Comparison of ENCODE assay signal across 29 cellular contexts in genomic region chr5:80725446-80725845, GRCh38.
"Had no signal": no experiment of that assay in that cellular context is flagged by ENCODE, and none has a peak within 500 bp of the region (broad histone marks: within the 10 kb centered on the region; RNA-seq: fewer than 3 reads in every experiment).

No MANE protein-coding gene starts in this region.

- H3K4me1 Mint-ChIP-seq: endodermal cell had no signal

- H3K27ac Mint-ChIP-seq: dendritic cell treated with granulocyte-macrophage colony-stimulating factor and Interleukin-4, amounts not matched to agents 40 ng/mL and 50 ng/mL, for 4 days; effector memory CD8-positive, alpha-beta T cell; endodermal cell had no signal

- H3K27me3 Mint-ChIP-seq: dendritic cell treated with granulocyte-macrophage colony-stimulating factor and Interleukin-4, amounts not matched to agents 40 ng/mL and 50 ng/mL, for 4 days; effector memory CD8-positive, alpha-beta T cell had no signal

- H3K4me1 ChIP-seq: colonic mucosa, esophagus muscularis mucosa, esophagus squamous epithelium, foreskin keratinocyte, gastrocnemius medialis, gastroesophageal sphincter, heart left ventricle, heart right ventricle had no signal

- FAIRE-seq: colon, endometrium, endothelial cell of umbilical vein, frontal cortex had no signal

- H3K4me3 Mint-ChIP-seq: dendritic cell treated with granulocyte-macrophage colony-stimulating factor and Interleukin-4, amounts not matched to agents 40 ng/mL and 50 ng/mL, for 4 days; effector memory CD8-positive, alpha-beta T cell; endodermal cell had no signal

- H3K36me3 ChIP-seq: colonic mucosa had no signal

- H3K9me3 Mint-ChIP-seq: effector memory CD8-positive, alpha-beta T cell had no signal

- H3K27ac ChIP-seq: colonic mucosa, coronary artery, dorsolateral prefrontal cortex, epithelial cell of prostate, esophagus muscularis mucosa, esophagus squamous epithelium, foreskin keratinocyte, gastrocnemius medialis, gastroesophageal sphincter, heart left ventricle, heart right ventricle had no signal

- ATAC-seq: effector memory CD8-positive, alpha-beta T cell; esophagus mucosa; foreskin keratinocyte; gastrocnemius medialis; gastroesophageal sphincter; heart left ventricle; heart right ventricle had no signal

- H3K9me3 ChIP-seq: colonic mucosa, esophagus muscularis mucosa, esophagus squamous epithelium, gastrocnemius medialis, gastroesophageal sphincter had no signal

- H3K27me3 ChIP-seq: colonic mucosa, dorsolateral prefrontal cortex, esophagus muscularis mucosa, esophagus squamous epithelium, foreskin keratinocyte, gastrocnemius medialis, gastroesophageal sphincter, heart left ventricle, heart right ventricle had no signal

- DNase-seq: colonic mucosa; cortex of kidney; dermis blood vessel endothelial cell; dorsolateral prefrontal cortex; effector CD4-positive, alpha-beta T cell; effector CD8-positive, alpha-beta T cell; effector memory CD4-positive, alpha-beta T cell; effector memory CD8-positive, alpha-beta T cell; endodermal cell; erythroblast; esophagus squamous epithelium; foreskin fibroblast; foreskin keratinocyte; foreskin melanocyte; gastrocnemius medialis; glutamatergic neuron; head of caudate nucleus; heart left ventricle; heart right ventricle had no signal

- H3K4me3 ChIP-seq: colonic mucosa, coronary artery, dorsolateral prefrontal cortex, esophagus muscularis mucosa, esophagus squamous epithelium, gastrocnemius medialis, gastroesophageal sphincter, heart left ventricle, heart right ventricle had no signal
